In genomic region chr1:110829955-110830553, GRCh38 we compare ENCODE assay signal across 8 cellular contexts. TPM values are rescaled to one million over a fixed set of nuclear protein-coding genes. Genes with fewer than 3 reads are reported as not detected.
DNase-seq lines count a peak whose midpoint lies in the region; ATAC-seq, FAIRE-seq and TF ChIP-seq lines count a peak whose summit lies in the region.

No MANE protein-coding gene starts in this region.

- H2AK5ac ChIP-seq in mesendoderm (ENCODE audit: low read length): no peak overlapping the region

- H3K4me1 ChIP-seq in OCI-LY1 (ENCODE audit: insufficient read depth, low read length, severe bottlenecking) (peaks cover 48% of the 10 kb centered on the region), K562 (replicated peaks in 1 of 2; ENCODE audit: control insufficient read depth in 2 of 2, insufficient read depth in 2 of 2, low read length in 2 of 2) (no peaks in the 10 kb centered on the region), mesendoderm (ENCODE audit: control insufficient read depth, low read depth, low read length) (no peaks in the 10 kb centered on the region)

- no peak overlapping the region for H2BK5ac ChIP-seq in mesendoderm (ENCODE audit: low read length)

- intact Hi-C loops in K562 (cut with micrococcal nuclease): no loop called here

- peak in 1 of 2 experiments; percentile 55; a peak in 2 of 4 replicates for TF ChIP-seq RAD21 in K562 (CRISPR knock-in tag; conservative IDR thresholded peaks at IDR 0.05 in 1 of 2, IDR thresholded peaks at IDR 0.05 in 1 of 2)

- H3K9me1 ChIP-seq in K562 (ENCODE audit: control insufficient read depth, insufficient read depth, low read length): no peaks in the 10 kb centered on the region

- H3F3A ChIP-seq in OCI-LY1 (ENCODE audit: insufficient read depth, low read length): no peaks in the 10 kb centered on the region

- H3K79me1 ChIP-seq in mesendoderm (ENCODE audit: low read length): no peaks in the 10 kb centered on the region

- H3K4me3 Mint-ChIP-seq in activated naive CD4-positive, alpha-beta T cell treated with anti-CD3 and anti-CD28 coated beads, Interleukin-2, amount 10 ng/mL, durations not matched to agents 7 days and 5 days: no peak overlapping the region

- no peak overlapping the region for H3K18ac ChIP-seq in mesendoderm (ENCODE audit: low read length)

- WGBS in K562 (ENCODE audit: insufficient coverage, low coverage, missing lambda C conversion rate): 15% methylated on average over 5 of the region's 5 CpGs
- 100% methylated on average over 1 of the region's 5 CpGs for WGBS in mesendoderm (ENCODE audit: extremely low coverage, insufficient coverage, low lambda C conversion rate)

- no peaks in the 10 kb centered on the region for H3K27me3 ChIP-seq in OCI-LY1 (ENCODE audit: insufficient read depth, low read length)
- H3K27me3 ChIP-seq in K562 (ENCODE audit: control insufficient read depth in 2 of 2, insufficient read depth in 2 of 2, low read length in 2 of 2): no peaks in the 10 kb centered on the region; a peak in 1 of 5 replicates
- no peaks in the 10 kb centered on the region for H3K27me3 ChIP-seq in mesendoderm (ENCODE audit: insufficient read depth, low read length, poor library complexity)

- no peak overlapping the region for H4K5ac ChIP-seq in mesendoderm (ENCODE audit: low read length)

- peak overlapping the region; percentile 5; the same call in 1 of the 2 replicates for H3K9ac ChIP-seq in OCI-LY1 (ENCODE audit: low read length)
- H3K9ac ChIP-seq in K562 (ENCODE audit: insufficient read depth in 1 of 2, low read depth in 2 of 2, low read length in 2 of 2): no peak overlapping the region
- no peak overlapping the region for H3K9ac ChIP-seq in mesendoderm (ENCODE audit: low read length)

- peak overlapping the region; percentile 2; the same call in 1 of the 2 replicates for H3K4me2 ChIP-seq in OCI-LY1 (ENCODE audit: low read length)
- no peak overlapping the region for H3K4me2 ChIP-seq in K562 (ENCODE audit: insufficient read depth, low read length)
- H3K4me2 ChIP-seq in mesendoderm (ENCODE audit: low read length): no peak overlapping the region

- H3K9me3 Mint-ChIP-seq in activated naive CD4-positive, alpha-beta T cell treated with anti-CD3 and anti-CD28 coated beads, Interleukin-2, amount 10 ng/mL, durations not matched to agents 7 days and 5 days: no peaks in the 10 kb centered on the region

- H3K4me1 Mint-ChIP-seq in activated naive CD4-positive, alpha-beta T cell treated with anti-CD3 and anti-CD28 coated beads, Interleukin-2, amount 10 ng/mL, durations not matched to agents 7 days and 5 days: peaks cover 8% of the 10 kb centered on the region

- H3K56ac ChIP-seq in mesendoderm (ENCODE audit: low read length): no peak overlapping the region

- H4K8ac ChIP-seq in mesendoderm (ENCODE audit: low read depth, low read length): peak overlapping the region; percentile 65

- no peak overlapping the region for H3K27ac Mint-ChIP-seq in activated naive CD4-positive, alpha-beta T cell treated with anti-CD3 and anti-CD28 coated beads, Interleukin-2, amount 10 ng/mL, durations not matched to agents 7 days and 5 days

- 0 out of 2 replicates have a peak overlapping the region, but pooled peaks have one; percentile 38 for H2AFZ ChIP-seq in OCI-LY1 (ENCODE audit: low read length)
- no peak overlapping the region for H2AFZ ChIP-seq in K562 (ENCODE audit: low read depth, low read length)

- no peak overlapping the region for H3K4me3 ChIP-seq in OCI-LY1 (ENCODE audit: low read depth, low read length, poor library complexity, severe bottlenecking)
- H3K4me3 ChIP-seq in K562: no peak overlapping the region
- no peak overlapping the region for H3K4me3 ChIP-seq in mesendoderm (ENCODE audit: low read length)

- TF ChIP-seq POLR2A in K562 (conservative IDR thresholded peaks at IDR 0.05): no peak

- H3K9me3 ChIP-seq in OCI-LY1 (ENCODE audit: low read length) (no peaks in the 10 kb centered on the region), K562 (replicated peaks; ENCODE audit: control insufficient read depth, insufficient read depth, low read depth, low read length) (no peaks in the 10 kb centered on the region; the same call in 1 of the 2 replicates)

- no peaks in the 10 kb centered on the region for H3K36me3 Mint-ChIP-seq in activated naive CD4-positive, alpha-beta T cell treated with anti-CD3 and anti-CD28 coated beads, Interleukin-2, amount 10 ng/mL, durations not matched to agents 7 days and 5 days

- peak; percentile 41 for DNase-seq in activated naive CD4-positive, alpha-beta T cell treated with anti-CD3 and anti-CD28 coated beads, Interleukin-2, amount 10 ng/mL, durations not matched to agents 7 days and 5 days
- DNase-seq in activated naive CD4-positive, alpha-beta T cell treated with anti-CD3 and anti-CD28 coated beads, Interleukin-2, amount 50 U/mL, for 16 hours: no peak
- DNase-seq in K562 (ENCODE audit: extremely low read depth in 1 of 4, low spot score in 3 of 4) (peak; percentile 59 to 68 (median 64)), mesendoderm (peak; percentile 88), D341Med (ENCODE audit: low spot score) (no peak)

- no peaks in the 10 kb centered on the region for H3K79me2 ChIP-seq in OCI-LY1 (ENCODE audit: insufficient read depth, low read length)
- H3K79me2 ChIP-seq in K562 (ENCODE audit: control insufficient read depth, insufficient read depth, low read length): no peaks in the 10 kb centered on the region
- no peaks in the 10 kb centered on the region for H3K79me2 ChIP-seq in mesendoderm (ENCODE audit: control insufficient read depth, insufficient read depth, low read length)

- no peak for TF ChIP-seq EP300 in K562 (IDR thresholded peaks at IDR 0.05; ENCODE audit: low read length)

- H3K4ac ChIP-seq in mesendoderm (ENCODE audit: low read depth, low read length): no peak overlapping the region

- BruUV-seq in K562 (replicated peaks; lab: Mats Ljungman, UMichigan): no TSS peak

- CTCF ChIA-PET in activated naive CD4-positive, alpha-beta T cell treated with anti-CD3 and anti-CD28 coated beads, Interleukin-2, amount 10 ng/mL, durations not matched to agents 7 days and 5 days (lab: Charles Lee): interaction anchor here (0.6 to 7.1 kb wide), 15 partner anchors 22 to 311 kb away, joined by 3 to 126 read pairs (median 3); partner anchors contain the start of gene KCNA10
- CTCF ChIA-PET in K562 (lab: Yijun Ruan, JAX; ENCODE audit: low intra/inter-chr PET ratio): interaction anchor here (0.9 kb wide), 1 partner anchor 133 kb away, joined by 3 read pairs; the partner anchor contains the start of gene LRIF1

- FAIRE-seq in K562 (lab: Jason Lieb, UNC): peak; percentile 86

- H2BK15ac ChIP-seq in mesendoderm (replicated peaks; ENCODE audit: low read depth): no peak overlapping the region

- no peaks in the 10 kb centered on the region for H3K9me2 ChIP-seq in OCI-LY1 (ENCODE audit: low read depth, low read length)

- in situ Hi-C loops in K562 (cut with MboI): no loop called here

- peaks cover 5% of the 10 kb centered on the region for H3K27me3 Mint-ChIP-seq in activated naive CD4-positive, alpha-beta T cell treated with anti-CD3 and anti-CD28 coated beads, Interleukin-2, amount 10 ng/mL, durations not matched to agents 7 days and 5 days

- TF ChIP-seq CTCF in OCI-LY1 (IDR thresholded peaks at IDR 0.05; ENCODE audit: low read length) (peak; percentile 88), K562 (IDR thresholded peaks at IDR 0.05 in 2 of 3, conservative IDR thresholded peaks at IDR 0.05 in 1 of 3; ENCODE audit: insufficient read depth in 2 of 3, low read depth in 1 of 3, low read length in 3 of 3) (peak; percentile 75 to 84 (median 81))

- H3K23ac ChIP-seq in mesendoderm (ENCODE audit: low read length): no peak overlapping the region

- H3K36me3 ChIP-seq in OCI-LY1 (ENCODE audit: insufficient read depth, low read length): no peaks in the 10 kb centered on the region
- H3K36me3 ChIP-seq in K562 (ENCODE audit: control insufficient read depth, insufficient read depth, low read length): no peaks in the 10 kb centered on the region
- H3K36me3 ChIP-seq in mesendoderm (ENCODE audit: control insufficient read depth, insufficient read depth, low read length): no peaks in the 10 kb centered on the region

- ATAC-seq in HG03159 (IDR thresholded peaks at IDR 0.05; ENCODE audit: unreplicated experiment): peak; percentile 61
- ATAC-seq in K562: peak; percentile 95
- ATAC-seq in GM19351 (IDR thresholded peaks at IDR 0.05; ENCODE audit: unreplicated experiment): no peak

- no peak overlapping the region for H2BK120ac ChIP-seq in mesendoderm (ENCODE audit: low read depth, low read length)

- H4K20me1 ChIP-seq in OCI-LY1 (ENCODE audit: insufficient read depth, low read length) (no peaks in the 10 kb centered on the region), K562 (replicated peaks; ENCODE audit: control insufficient read depth, insufficient read depth, low read length) (no peaks in the 10 kb centered on the region)

- POLR2A ChIA-PET in K562 (lab: Yijun Ruan, JAX): interaction anchor here (0.5 to 0.6 kb wide), 2 partner anchors 160 to 383 kb away, joined by 3 read pairs; no protein-coding TSS in a partner anchor

- H3K27ac ChIP-seq in OCI-LY1 (ENCODE audit: low read depth, low read length, poor library complexity, severe bottlenecking): peak overlapping the region; percentile 68
- H3K27ac ChIP-seq in K562 (ENCODE audit: extremely low read depth, low read depth, low read length): no peak overlapping the region
- H3K27ac ChIP-seq in mesendoderm (ENCODE audit: low read depth, low read length): no peak overlapping the region

TF ChIP-seq in K562, 482 proteins besides CTCF, POLR2A, EP300 and RAD21 (continues in another document):
- TF ChIP-seq SMC3 (conservative IDR thresholded peaks at IDR 0.05; ENCODE audit: insufficient read depth, low read depth, low read length) (peak; percentile 37; the same call in 1 of the 2 replicates), ZNF263 (CRISPR knock-in tag; IDR thresholded peaks at IDR 0.05; ENCODE audit: borderline replicate concordance) (no peak)

RNA-seq across cellular contexts. Expression of gene CD53, which starts 42.9 kb away (rescaled TPM):
- 62.6 and 66.9 TPM in 2 replicates for total RNA-seq in K562 (2011; cell fraction: chromatin; rRNA removed; ENCODE audit: low replicate concordance)
- 68.4 and 75.0 TPM in 2 replicates for total RNA-seq in K562 (2011; cell fraction: nucleolus; rRNA removed)
- 78.3 and 90.2 TPM in 2 replicates for total RNA-seq in K562 (2011; cell fraction: nucleoplasm; rRNA removed)
- total RNA-seq in K562 (2014; rRNA removed) (63.5 and 79.5 TPM in 2 replicates), K562 (2014; rRNA removed; fragmentation: Illumina TruSeq; extraction: Trizol) (105 and 109 TPM in 2 replicates), K562 (2015; rRNA removed; fragmentation: Illumina TruSeq; extraction: Trizol) (206 and 220 TPM in 2 replicates), K562 (2021) (68.2 and 79.5 TPM in 2 replicates)
- polyA plus RNA-seq in K562 (2011; rRNA removed) (144 and 443 TPM in 2 replicates), K562 (2014; fragmentation: Illumina TruSeq; extraction: Trizol) (121 and 131 TPM in 2 replicates), K562 (2014; fragmentation: Nextera tagmentation; extraction: Ambion mirVana) (100 to 1,000 TPM; 161 to 172 TPM), K562 (2014; rRNA removed) (106 and 112 TPM in 2 replicates)
- 92.6 and 440 TPM in 2 replicates for polyA plus RNA-seq in K562 (2011; cell fraction: cytosol; rRNA removed)
- 106 and 451 TPM in 2 replicates for polyA plus RNA-seq in K562 (2011; cell fraction: nucleus; rRNA removed)
- 148 and 187 TPM in 2 replicates for polyA plus RNA-seq in K562 (2012)
- 164 and 437 TPM in 2 replicates for polyA minus RNA-seq in K562 (2011; rRNA and poly(A)+ RNA removed)
- polyA minus RNA-seq in K562 (2011; cell fraction: cytosol; rRNA and poly(A)+ RNA removed): 36.6 and 74.4 TPM in 2 replicates
- polyA minus RNA-seq in K562 (2011; cell fraction: nucleus; rRNA and poly(A)+ RNA removed): 21.5 and 140 TPM in 2 replicates
- 0.32 TPM for polyA plus RNA-seq in mesendoderm (2013, experiment 1 of 2)
- 0.31 TPM for polyA plus RNA-seq in mesendoderm (2013, experiment 2 of 2)

Comparison
In these comparisons a context has a peak if more than half of its experiments do, and no peak if none do; other contexts are left out.
1. DNase-seq: peak in activated naive CD4-positive, alpha-beta T cell treated with anti-CD3 and anti-CD28 coated beads, Interleukin-2, amount 10 ng/mL, durations not matched to agents 7 days and 5 days (single experiment), K562 (4 of 4) and mesendoderm (single experiment); none in activated naive CD4-positive, alpha-beta T cell treated with anti-CD3 and anti-CD28 coated beads, Interleukin-2, amount 50 U/mL, for 16 hours (single experiment) and D341Med (single experiment).